31 cellular contexts compared by ENCODE assay signal in genomic region chr1:41162441-41162840, GRCh38.
"Had no signal": no experiment of that assay in that cellular context is flagged by ENCODE, and none has a peak within 500 bp of the region (broad histone marks: within the 10 kb centered on the region; RNA-seq: fewer than 3 reads in every experiment).

No MANE protein-coding gene starts in this region.

- H3K4me1 ChIP-seq: ascending aorta, breast epithelium, foreskin keratinocyte, gastrocnemius medialis had no signal

- DNase-seq: activated CD4-positive, alpha-beta memory T cell treated with anti-CD3 and anti-CD28 coated beads, Interleukin-2, amount 10 ng/mL, durations not matched to agents 7 days and 5 days; activated CD4-positive, alpha-beta T cell treated with anti-CD3 and anti-CD28 coated beads for 36 hours; activated CD4-positive, alpha-beta T cell treated with anti-CD3 and anti-CD28 coated beads, Interleukin-2, amount 10 ng/mL, durations not matched to agents 24 days and 14 days; activated CD4-positive, alpha-beta T cell treated with anti-CD3 and anti-CD28 coated beads, Interleukin-2, amount 50 U/mL, for 4 hours; activated CD4-positive, CD25-positive, alpha-beta regulatory T cell; activated CD4-positive, CD25-positive, alpha-beta regulatory T cell treated with anti-CD3 and anti-CD28 coated beads, Interleukin-2, amount 50 U/mL, for 72 hours; activated CD8-positive, alpha-beta memory T cell treated with anti-CD3 and anti-CD28 coated beads, Interleukin-2, amount 50 U/mL, for 48 hours; activated gamma-delta T cell; activated naive CD4-positive, alpha-beta T cell; activated naive CD4-positive, alpha-beta T cell treated with anti-CD3 and anti-CD28 coated beads, Interleukin-2, amount 10 ng/mL, durations not matched to agents 7 days and 5 days; activated naive CD8-positive, alpha-beta T cell treated with anti-CD3 and anti-CD28 coated beads, Interleukin-2, amount 10 ng/mL, durations not matched to agents 7 days and 5 days; activated T-cell treated with anti-CD3 and anti-CD28 coated beads for 4 hours; activated T-cell treated with anti-CD3 and anti-CD28 coated beads, Interleukin-2, amount 50 U/mL, for 24 hours; activated T-cell treated with anti-CD3 and anti-CD28 coated beads, Interleukin-2, amount 50 U/mL, for 72 hours; dorsolateral prefrontal cortex; effector memory CD4-positive, alpha-beta T cell; endodermal cell; foreskin keratinocyte; gastrocnemius medialis; heart left ventricle; T-cell; T-helper 17 cell had no signal

- H3K27me3 Mint-ChIP-seq: activated CD4-positive, alpha-beta memory T cell treated with anti-CD3 and anti-CD28 coated beads, Interleukin-2, amount 10 ng/mL, durations not matched to agents 7 days and 5 days; activated CD4-positive, alpha-beta T cell treated with anti-CD3 and anti-CD28 coated beads for 36 hours; activated CD4-positive, alpha-beta T cell treated with anti-CD3 and anti-CD28 coated beads, Interleukin-2, amount 10 ng/mL, durations not matched to agents 24 days and 14 days; activated naive CD4-positive, alpha-beta T cell treated with anti-CD3 and anti-CD28 coated beads, Interleukin-2, amount 10 ng/mL, durations not matched to agents 7 days and 5 days; activated naive CD8-positive, alpha-beta T cell treated with anti-CD3 and anti-CD28 coated beads, Interleukin-2, amount 10 ng/mL, durations not matched to agents 7 days and 5 days; activated T-cell treated with anti-CD3 and anti-CD28 coated beads, Interleukin-2, amount 50 U/mL, for 24 hours; brain; central memory CD8-positive, alpha-beta T cell; dendritic cell treated with granulocyte-macrophage colony-stimulating factor and Interleukin-4, amounts not matched to agents 40 ng/mL and 50 ng/mL, for 4 days; T-cell; T-helper 17 cell had no signal

- H3K4me3 Mint-ChIP-seq: activated CD4-positive, alpha-beta memory T cell treated with anti-CD3 and anti-CD28 coated beads, Interleukin-2, amount 10 ng/mL, durations not matched to agents 7 days and 5 days; activated CD4-positive, alpha-beta T cell treated with anti-CD3 and anti-CD28 coated beads for 36 hours; activated CD4-positive, alpha-beta T cell treated with anti-CD3 and anti-CD28 coated beads, Interleukin-2, amount 10 ng/mL, durations not matched to agents 24 days and 14 days; activated naive CD4-positive, alpha-beta T cell treated with anti-CD3 and anti-CD28 coated beads, Interleukin-2, amount 10 ng/mL, durations not matched to agents 7 days and 5 days; activated naive CD8-positive, alpha-beta T cell treated with anti-CD3 and anti-CD28 coated beads, Interleukin-2, amount 10 ng/mL, durations not matched to agents 7 days and 5 days; activated T-cell treated with anti-CD3 and anti-CD28 coated beads, Interleukin-2, amount 50 U/mL, for 24 hours; activated T-cell treated with anti-CD3 and anti-CD28 coated beads, Interleukin-2, amount 50 U/mL, for 72 hours; brain; central memory CD8-positive, alpha-beta T cell; dendritic cell treated with granulocyte-macrophage colony-stimulating factor and Interleukin-4, amounts not matched to agents 40 ng/mL and 50 ng/mL, for 4 days; endodermal cell; T-cell; T-helper 17 cell; T-helper 2 cell treated with Interferon-gamma antibody and Interleukin-4, amounts not matched to agents 5 μg/mL and 100 μg/mL, for 36 hours had no signal

- H3K27me3 ChIP-seq: ascending aorta, breast epithelium, dorsolateral prefrontal cortex, foreskin keratinocyte, gastrocnemius medialis, heart left ventricle had no signal

- H3K27ac ChIP-seq: ascending aorta, breast epithelium, coronary artery, dorsolateral prefrontal cortex, foreskin keratinocyte, gastrocnemius medialis, heart left ventricle had no signal

- H3K4me1 Mint-ChIP-seq: activated CD4-positive, alpha-beta T cell treated with anti-CD3 and anti-CD28 coated beads for 36 hours; brain; central memory CD8-positive, alpha-beta T cell; T-cell had no signal

- H3K36me3 ChIP-seq: breast epithelium had no signal

- H3K9me3 Mint-ChIP-seq: central memory CD8-positive, alpha-beta T cell had no signal

- ATAC-seq: activated CD4-positive, alpha-beta T cell treated with anti-CD3 and anti-CD28 coated beads for 36 hours; activated naive CD4-positive, alpha-beta T cell treated with anti-CD3 and anti-CD28 coated beads, Interleukin-2, amount 50 U/mL, for 72 hours; activated T-cell treated with anti-CD3 and anti-CD28 coated beads, Interleukin-2, amount 50 U/mL, for 72 hours; esophagus mucosa; foreskin keratinocyte; gastrocnemius medialis; T-cell; T-helper 17 cell had no signal

- H3K9me3 ChIP-seq: ascending aorta, breast epithelium, gastrocnemius medialis had no signal

- H3K4me3 ChIP-seq: ascending aorta, breast epithelium, coronary artery, dorsolateral prefrontal cortex, gastrocnemius medialis, heart left ventricle had no signal

- H3K27ac Mint-ChIP-seq: activated CD4-positive, alpha-beta memory T cell treated with anti-CD3 and anti-CD28 coated beads, Interleukin-2, amount 10 ng/mL, durations not matched to agents 7 days and 5 days; activated CD4-positive, alpha-beta T cell treated with anti-CD3 and anti-CD28 coated beads for 36 hours; activated CD4-positive, alpha-beta T cell treated with anti-CD3 and anti-CD28 coated beads, Interleukin-2, amount 10 ng/mL, durations not matched to agents 24 days and 14 days; activated naive CD4-positive, alpha-beta T cell treated with anti-CD3 and anti-CD28 coated beads, Interleukin-2, amount 10 ng/mL, durations not matched to agents 7 days and 5 days; activated naive CD4-positive, alpha-beta T cell treated with anti-CD3 and anti-CD28 coated beads, Interleukin-2, amount 50 U/mL, for 72 hours; activated naive CD8-positive, alpha-beta T cell treated with anti-CD3 and anti-CD28 coated beads, Interleukin-2, amount 10 ng/mL, durations not matched to agents 7 days and 5 days; activated T-cell treated with anti-CD3 and anti-CD28 coated beads, Interleukin-2, amount 50 U/mL, for 24 hours; activated T-cell treated with anti-CD3 and anti-CD28 coated beads, Interleukin-2, amount 50 U/mL, for 72 hours; brain; dendritic cell treated with granulocyte-macrophage colony-stimulating factor and Interleukin-4, amounts not matched to agents 40 ng/mL and 50 ng/mL, for 4 days; endodermal cell; T-cell; T-helper 17 cell; T-helper 2 cell treated with Interferon-gamma antibody and Interleukin-4, amounts not matched to agents 5 μg/mL and 100 μg/mL, for 36 hours had no signal
